In the genomic region with DNA sequence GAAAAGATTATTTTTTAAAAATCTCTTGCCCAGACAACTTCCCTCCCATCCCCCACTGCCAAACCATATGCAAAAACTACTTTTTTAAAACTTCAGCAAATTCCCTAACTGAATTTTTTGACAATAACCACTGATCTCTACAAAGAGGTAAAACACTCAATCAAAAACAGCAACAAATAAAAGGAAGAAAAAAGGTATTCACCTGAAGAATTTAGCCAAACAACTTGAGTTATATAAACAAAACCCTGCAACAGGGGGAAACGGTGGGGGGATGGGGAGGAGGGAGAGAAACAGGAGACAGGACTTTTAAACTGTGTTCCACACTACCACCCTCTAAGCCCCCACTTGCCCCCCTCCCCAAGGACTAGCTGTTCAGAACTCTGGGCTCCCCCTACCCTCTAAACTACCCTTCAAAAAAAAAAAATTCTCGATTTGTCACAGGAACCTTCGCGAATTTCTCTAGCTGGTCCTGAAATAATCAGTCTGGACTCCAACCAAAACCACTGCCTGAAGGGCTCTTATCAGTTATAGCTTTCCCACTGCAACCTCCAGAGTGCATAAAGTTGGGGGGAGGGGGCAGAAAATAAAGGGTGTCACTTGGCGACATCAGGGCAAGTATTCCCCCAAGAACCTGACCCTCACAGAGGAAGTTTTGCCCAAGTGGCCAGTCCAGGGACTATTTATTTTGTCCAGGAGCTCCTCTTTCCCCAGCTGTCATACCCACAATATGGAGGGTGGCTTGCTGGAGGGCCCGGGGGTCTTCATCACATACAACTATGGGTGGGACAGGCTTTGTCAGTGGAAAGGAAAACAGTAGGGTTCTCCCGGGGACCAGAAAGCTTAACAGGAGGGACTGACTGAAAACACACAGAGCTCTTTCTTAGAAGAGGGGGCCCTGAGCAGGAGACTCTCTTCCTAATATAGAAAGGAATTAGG, we compare ENCODE assay signal across 8 cellular contexts. TPM values are rescaled to one million over a fixed set of nuclear protein-coding genes. Genes with fewer than 3 reads are reported as not detected.
DNase-seq lines count a peak whose midpoint lies in the region; ATAC-seq and TF ChIP-seq lines count a peak whose summit lies in the region.

No MANE protein-coding gene starts in this region.

- in situ Hi-C loops in HAP-1 (cut with MboI; ENCODE audit: low sequenced_read_pairs): no loop called here

- peaks cover 55% of the 10 kb centered on the region for H3K79me2 ChIP-seq in hepatocyte

- TF ChIP-seq CTCF in hepatocyte (IDR thresholded peaks at IDR 0.05; ENCODE audit: poor library complexity): no peak

- peak overlapping the region; percentile 96 to 98 (median 97) for H3K9ac ChIP-seq in skeletal muscle tissue (ENCODE audit: low read depth in 1 of 3, low read length in 3 of 3)

- H3K36me3 ChIP-seq in HAP-1 (replicated peaks) (peaks cover 7% of the 10 kb centered on the region), hepatocyte (replicated peaks; ENCODE audit: insufficient read depth, low read depth) (no peaks in the 10 kb centered on the region), skeletal muscle tissue (ENCODE audit: control insufficient read depth in 3 of 3, insufficient read depth in 3 of 3, low read length in 3 of 3) (peaks cover 0 to 2% (median 0%) of the 10 kb centered on the region in 3 donors)

- no peaks in the 10 kb centered on the region for H3K9me2 ChIP-seq in hepatocyte (replicated peaks; ENCODE audit: insufficient read depth)

- H4K20me1 ChIP-seq in hepatocyte (ENCODE audit: insufficient read depth, poor library complexity, severe bottlenecking): peaks cover 19% of the 10 kb centered on the region

- no peak overlapping the region for H2AFZ ChIP-seq in hepatocyte

- WGBS in hepatocyte (ENCODE audit: low lambda C conversion rate, missing lambda C conversion rate): 0% methylated on average over 7 of the region's 7 CpGs

- DNase-seq in AG20443 (ENCODE audit: low spot score): peak; percentile 14
- peak; percentile 15 to 52 for DNase-seq in HAP-1 (ENCODE audit: low spot score in 2 of 2)
- DNase-seq in activated T-cell treated with anti-CD3 and anti-CD28 coated beads, Interleukin-2, amount 50 U/mL, for 24 hours: peak; percentile 31
- DNase-seq in hepatocyte (ENCODE audit: low spot score): peak; percentile 46
- DNase-seq in NCI-H2081 treated with DMSO at 0.1 percent for 48 hours (lab: John Stamatoyannopoulos, UW): no peak
- DNase-seq in activated gamma-delta T cell (lab: John Stamatoyannopoulos, UW): no peak

- ATAC-seq in GM18502 (IDR thresholded peaks at IDR 0.05; ENCODE audit: poor library complexity, unreplicated experiment): no peak

- peak overlapping the region; percentile 72 for H3K4me3 ChIP-seq in HAP-1
- H3K4me3 ChIP-seq in hepatocyte: peak overlapping the region; percentile 85
- peak overlapping the region; percentile 91 to 93 (median 91) for H3K4me3 ChIP-seq in skeletal muscle tissue (ENCODE audit: low read length in 3 of 3)

- peak overlapping the region; percentile 94 for H3K27ac Mint-ChIP-seq in activated T-cell treated with anti-CD3 and anti-CD28 coated beads, Interleukin-2, amount 50 U/mL, for 24 hours

- H3K4me1 Mint-ChIP-seq in activated T-cell treated with anti-CD3 and anti-CD28 coated beads, Interleukin-2, amount 50 U/mL, for 24 hours (ENCODE audit: low read depth): peaks cover 26% of the 10 kb centered on the region

- H3K36me3 Mint-ChIP-seq in activated T-cell treated with anti-CD3 and anti-CD28 coated beads, Interleukin-2, amount 50 U/mL, for 24 hours (ENCODE audit: low read depth): peaks cover 9% of the 10 kb centered on the region

- H3K4me1 ChIP-seq in HAP-1 (peaks cover 20% of the 10 kb centered on the region), hepatocyte (ENCODE audit: insufficient read depth) (peaks cover 24% of the 10 kb centered on the region), skeletal muscle tissue (ENCODE audit: control insufficient read depth in 3 of 3, insufficient read depth in 3 of 3, low read length in 3 of 3) (peaks cover 27 to 32% (median 32%) of the 10 kb centered on the region in 3 donors)

- H3K27me3 ChIP-seq in HAP-1 (ENCODE audit: low read depth): no peaks in the 10 kb centered on the region
- H3K27me3 ChIP-seq in hepatocyte: no peaks in the 10 kb centered on the region
- H3K27me3 ChIP-seq in skeletal muscle tissue (ENCODE audit: control insufficient read depth in 3 of 3, insufficient read depth in 3 of 3, low read length in 3 of 3): no peaks in the 10 kb centered on the region

- H3K9me3 Mint-ChIP-seq in activated T-cell treated with anti-CD3 and anti-CD28 coated beads, Interleukin-2, amount 50 U/mL, for 24 hours: no peaks in the 10 kb centered on the region

- H3K27ac ChIP-seq in hepatocyte (peak overlapping the region; percentile 92), skeletal muscle tissue (ENCODE audit: low read depth, low read length) (peak overlapping the region; percentile 97)

- H3K27me3 Mint-ChIP-seq in activated T-cell treated with anti-CD3 and anti-CD28 coated beads, Interleukin-2, amount 50 U/mL, for 24 hours: no peaks in the 10 kb centered on the region

- H3K4me2 ChIP-seq in hepatocyte: peak overlapping the region; percentile 78

- no peak overlapping the region for H3K4me3 Mint-ChIP-seq in activated T-cell treated with anti-CD3 and anti-CD28 coated beads, Interleukin-2, amount 50 U/mL, for 24 hours

- H3K9me3 ChIP-seq in HAP-1: no peaks in the 10 kb centered on the region
- H3K9me3 ChIP-seq in hepatocyte (ENCODE audit: low read depth): no peaks in the 10 kb centered on the region
- no peaks in the 10 kb centered on the region for H3K9me3 ChIP-seq in skeletal muscle tissue (ENCODE audit: control insufficient read depth in 3 of 3, low read length in 3 of 3)

RNA-seq across cellular contexts. Expression of gene UBE2H, which starts 1.4 kb away (rescaled TPM):
- total RNA-seq in hepatocyte (61.6 and 73.4 TPM in 2 replicates), skeletal muscle tissue (61.6 TPM)
- polyA plus RNA-seq in hepatocyte: 85.5 and 98.9 TPM in 2 replicates

Comparison
In these comparisons a context has a peak if more than half of its experiments do, and no peak if none do; other contexts are left out.
1. DNase-seq: peak in AG20443 (single experiment), HAP-1 (2 of 2), activated T-cell treated with anti-CD3 and anti-CD28 coated beads, Interleukin-2, amount 50 U/mL, for 24 hours (single experiment) and hepatocyte (single experiment); none in NCI-H2081 treated with DMSO at 0.1 percent for 48 hours (single experiment) and activated gamma-delta T cell (single experiment).
2. Peak in every context shown above with its lines, with median percentiles within 50 percentile points of each other: H3K4me3 ChIP-seq.